ENCODE assay signal across 8 cellular contexts in the genomic region with DNA sequence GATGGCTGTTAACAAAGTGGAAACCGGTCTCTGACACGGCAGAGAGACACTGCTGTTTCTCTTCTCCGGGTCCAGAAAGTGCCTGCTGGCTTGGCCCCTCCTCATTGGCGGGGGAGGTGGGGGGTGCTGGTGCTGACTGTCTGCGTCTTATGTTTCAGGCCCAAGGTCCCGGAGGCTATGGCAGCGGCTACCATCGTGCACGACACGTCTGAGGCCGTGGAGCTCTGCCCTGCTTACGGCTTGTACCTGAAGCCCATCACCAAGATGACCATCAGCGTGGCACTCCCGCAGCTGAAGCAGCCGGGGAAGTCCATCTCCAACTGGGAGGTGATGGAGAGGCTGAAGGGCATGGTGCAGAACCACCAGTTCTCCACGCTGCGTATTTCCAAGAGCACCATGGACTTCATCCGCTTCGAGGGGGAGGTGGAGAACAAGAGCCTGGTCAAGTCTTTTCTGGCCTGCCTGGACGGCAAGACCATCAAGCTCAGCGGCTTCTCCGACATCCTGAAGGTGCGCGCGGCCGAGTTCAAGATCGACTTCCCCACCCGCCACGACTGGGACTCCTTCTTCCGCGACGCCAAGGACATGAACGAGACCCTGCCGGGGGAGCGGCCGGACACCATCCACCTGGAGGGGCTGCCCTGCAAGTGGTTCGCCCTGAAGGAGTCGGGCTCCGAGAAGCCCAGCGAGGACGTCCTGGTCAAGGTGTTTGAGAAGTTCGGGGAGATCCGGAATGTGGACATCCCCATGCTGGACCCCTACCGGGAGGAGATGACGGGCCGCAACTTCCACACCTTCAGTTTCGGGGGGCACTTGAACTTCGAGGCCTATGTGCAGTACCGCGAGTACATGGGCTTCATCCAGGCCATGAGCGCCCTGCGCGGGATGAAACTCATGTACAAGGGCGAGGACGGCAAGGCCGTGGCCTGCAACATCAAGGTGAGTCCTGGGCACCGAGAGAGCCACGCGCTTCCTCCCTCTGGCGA. TPM values are rescaled to one million over a fixed set of nuclear protein-coding genes. Genes with fewer than 3 reads are reported as not detected.
A peak's percentile ranks its signal among the peaks of the same experiment; 100 is the strongest.
DNase-seq lines count a peak whose midpoint lies in the region; TF ChIP-seq lines count a peak whose summit lies in the region.

No MANE protein-coding gene starts in this region.

- H3K4me1 Mint-ChIP-seq in activated naive CD4-positive, alpha-beta T cell treated with anti-CD3 and anti-CD28 coated beads, Interleukin-2, amount 10 ng/mL, durations not matched to agents 7 days and 5 days: peaks cover 36% of the 10 kb centered on the region

- H3K27ac Mint-ChIP-seq in activated naive CD4-positive, alpha-beta T cell treated with anti-CD3 and anti-CD28 coated beads, Interleukin-2, amount 10 ng/mL, durations not matched to agents 7 days and 5 days: peak overlapping the region; percentile 93

- H3K4me3 ChIP-seq in adrenal gland (peak overlapping the region in 2 of 4 donors; percentile 57 to 98), liver (ENCODE audit: low read depth in 1 of 3, low read length in 3 of 3) (peak overlapping the region; percentile 87 to 93 (median 93)), testis (peak overlapping the region; percentile 73 to 91)

- H3K36me3 Mint-ChIP-seq in activated naive CD4-positive, alpha-beta T cell treated with anti-CD3 and anti-CD28 coated beads, Interleukin-2, amount 10 ng/mL, durations not matched to agents 7 days and 5 days: peaks cover 51% of the 10 kb centered on the region

- no peaks in the 10 kb centered on the region for H3K9me3 ChIP-seq in adrenal gland (replicated peaks in 1 of 3)
- H3K9me3 ChIP-seq in liver (ENCODE audit: control insufficient read depth in 4 of 4, low read length in 3 of 4): no peaks in the 10 kb centered on the region
- no peaks in the 10 kb centered on the region for H3K9me3 ChIP-seq in testis

- WGBS in adrenal gland, 4 donors: 68 to 78% (median 69%) methylated on average over 38 to 60 of the region's 60 CpGs
- 86% methylated on average over 60 of the region's 60 CpGs for WGBS in liver
- WGBS in testis, 2 donors: 64 to 68% methylated on average over 19 to 60 of the region's 60 CpGs

- H3K9me3 Mint-ChIP-seq in activated naive CD4-positive, alpha-beta T cell treated with anti-CD3 and anti-CD28 coated beads, Interleukin-2, amount 10 ng/mL, durations not matched to agents 7 days and 5 days: peaks cover 3% of the 10 kb centered on the region

- intact Hi-C loops in adrenal gland (cut with DNase I): no loop called here
- intact Hi-C loops in testis (cut with DNase I; ENCODE audit: low total_unique reads): loop anchor here (10.0 kb wide), 1 partner anchor 139 kb away; a partner anchor contains a TSS

- TF ChIP-seq RAD21 in liver (IDR thresholded peaks at IDR 0.05): no peak

- peak overlapping the region in 4 of 5 donors; percentile 82 to 94 (median 82) for H3K27ac ChIP-seq in adrenal gland
- H3K27ac ChIP-seq in liver (ENCODE audit: low read depth in 1 of 2, low read length in 2 of 2): no peak overlapping the region
- H3K27ac ChIP-seq in testis: peak overlapping the region in 1 of 2 donors; percentile 90

- peak overlapping the region; percentile 16 to 67 for H3K9ac ChIP-seq in liver (ENCODE audit: low read depth in 1 of 2, low read length in 2 of 2)

- H3K4me1 ChIP-seq in adrenal gland (replicated peaks in 1 of 2) (peaks cover 14 to 31% of the 10 kb centered on the region in 2 donors), liver (ENCODE audit: control insufficient read depth in 4 of 4, insufficient read depth in 4 of 4, low read length in 3 of 4) (peaks cover 0 to 31% (median 15%) of the 10 kb centered on the region in 4 donors), testis (peaks cover 18% of the 10 kb centered on the region)

- peak overlapping the region; percentile 91 for H3K4me3 Mint-ChIP-seq in activated naive CD4-positive, alpha-beta T cell treated with anti-CD3 and anti-CD28 coated beads, Interleukin-2, amount 10 ng/mL, durations not matched to agents 7 days and 5 days

- CTCF ChIA-PET in activated naive CD4-positive, alpha-beta T cell treated with anti-CD3 and anti-CD28 coated beads, Interleukin-2, amount 10 ng/mL, durations not matched to agents 7 days and 5 days (lab: Charles Lee): no interaction called here

- TF ChIP-seq CTCF in adrenal gland (IDR thresholded peaks at IDR 0.05): no peak
- TF ChIP-seq CTCF in liver (IDR thresholded peaks at IDR 0.05; ENCODE audit: low read depth, low read length, missing input control): no peak
- TF ChIP-seq CTCF in testis (IDR thresholded peaks at IDR 0.05): no peak

- no peaks in the 10 kb centered on the region for H3K27me3 Mint-ChIP-seq in activated naive CD4-positive, alpha-beta T cell treated with anti-CD3 and anti-CD28 coated beads, Interleukin-2, amount 10 ng/mL, durations not matched to agents 7 days and 5 days

- TF ChIP-seq POLR2A in adrenal gland (IDR thresholded peaks at IDR 0.05) (peak in 1 of 2 donors; percentile 25), testis (IDR thresholded peaks at IDR 0.05) (no peak)

- no peaks in the 10 kb centered on the region for H3K27me3 ChIP-seq in adrenal gland
- no peaks in the 10 kb centered on the region for H3K27me3 ChIP-seq in liver (ENCODE audit: control insufficient read depth in 4 of 4, insufficient read depth in 4 of 4, low read length in 3 of 4)
- no peaks in the 10 kb centered on the region for H3K27me3 ChIP-seq in testis

- no peak for DNase-seq in activated naive CD4-positive, alpha-beta T cell treated with anti-CD3 and anti-CD28 coated beads, Interleukin-2, amount 10 ng/mL, durations not matched to agents 7 days and 5 days
- no peak for DNase-seq in activated naive CD4-positive, alpha-beta T cell treated with Interleukin-2 at 50 U/mL for 16 hours
- peak; percentile 50 to 77 (median 61) for DNase-seq in adrenal gland
- peak; percentile 54 for DNase-seq in testis
- no peak for DNase-seq in midbrain (lab: John Stamatoyannopoulos, UW)
- no peak for DNase-seq in kidney glomerular epithelial cell (lab: John Stamatoyannopoulos, UW)
- no peak for DNase-seq in medulla oblongata (ENCODE audit: extremely low spot score)

- H3K36me3 ChIP-seq in adrenal gland (replicated peaks in 1 of 2) (peaks cover 0 to 51% of the 10 kb centered on the region in 2 donors), liver (ENCODE audit: control insufficient read depth in 4 of 4, insufficient read depth in 3 of 4, low read depth in 1 of 4, low read length in 3 of 4) (peaks cover 18 to 46% (median 32%) of the 10 kb centered on the region in 4 donors), testis (ENCODE audit: low read depth, missing control alignments) (no peaks in the 10 kb centered on the region)

TF ChIP-seq in liver, 16 proteins besides CTCF, POLR2A, EP300 and RAD21 (continues in another document):
- no peak for TF ChIP-seq RXRA (IDR thresholded peaks at IDR 0.05)
- TF ChIP-seq FOXA1 (IDR thresholded peaks at IDR 0.05): no peak
- TF ChIP-seq, protein P1, sequence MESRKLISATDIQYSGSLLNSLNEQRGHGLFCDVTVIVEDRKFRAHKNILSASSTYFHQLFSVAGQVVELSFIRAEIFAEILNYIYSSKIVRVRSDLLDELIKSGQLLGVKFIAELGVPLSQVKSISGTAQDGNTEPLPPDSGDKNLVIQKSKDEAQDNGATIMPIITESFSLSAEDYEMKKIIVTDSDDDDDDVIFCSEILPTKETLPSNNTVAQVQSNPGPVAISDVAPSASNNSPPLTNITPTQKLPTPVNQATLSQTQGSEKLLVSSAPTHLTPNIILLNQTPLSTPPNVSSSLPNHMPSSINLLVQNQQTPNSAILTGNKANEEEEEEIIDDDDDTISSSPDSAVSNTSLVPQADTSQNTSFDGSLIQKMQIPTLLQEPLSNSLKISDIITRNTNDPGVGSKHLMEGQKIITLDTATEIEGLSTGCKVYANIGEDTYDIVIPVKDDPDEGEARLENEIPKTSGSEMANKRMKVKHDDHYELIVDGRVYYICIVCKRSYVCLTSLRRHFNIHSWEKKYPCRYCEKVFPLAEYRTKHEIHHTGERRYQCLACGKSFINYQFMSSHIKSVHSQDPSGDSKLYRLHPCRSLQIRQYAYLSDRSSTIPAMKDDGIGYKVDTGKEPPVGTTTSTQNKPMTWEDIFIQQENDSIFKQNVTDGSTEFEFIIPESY (IDR thresholded peaks at IDR 0.05): no peak
- no peak for TF ChIP-seq GABPA (IDR thresholded peaks at IDR 0.05 in 1 of 2, conservative IDR thresholded peaks at IDR 0.05 in 1 of 2)
- TF ChIP-seq HNF4G (IDR thresholded peaks at IDR 0.05): no peak
- TF ChIP-seq EGR1 (IDR thresholded peaks at IDR 0.05; ENCODE audit: low read depth in 2 of 2): no peak
- no peak for TF ChIP-seq JUND (IDR thresholded peaks at IDR 0.05)
- TF ChIP-seq, protein P2, sequence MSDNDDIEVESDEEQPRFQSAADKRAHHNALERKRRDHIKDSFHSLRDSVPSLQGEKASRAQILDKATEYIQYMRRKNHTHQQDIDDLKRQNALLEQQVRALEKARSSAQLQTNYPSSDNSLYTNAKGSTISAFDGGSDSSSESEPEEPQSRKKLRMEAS (IDR thresholded peaks at IDR 0.05): no peak

RNA-seq across cellular contexts. Expression of a gene that starts 2.2 kb away (rescaled TPM):
- total RNA-seq in adrenal gland (10 to 100 TPM; 26.4 to 53.3 (median 37.6) TPM), liver (10 to 100 TPM; 16.2 to 49.1 TPM), testis (100 to 1,000 TPM; 108 to 113 TPM)
- polyA plus RNA-seq in adrenal gland (100 to 1,000 TPM in 1 of 3 donors, 10 to 100 TPM in 2; 17.7 to 112 (median 84.0) TPM), liver (10 to 100 TPM in 1 of 2 donors, 1 to 10 TPM in 1; 5.2 to 22.2 TPM), testis (ENCODE audit: insufficient read depth, low read depth, low replicate concordance) (39.7 TPM)

RNA-seq across cellular contexts. Expression of a gene that starts 21.3 kb away (rescaled TPM):
- total RNA-seq in adrenal gland: under 1 TPM in 3 of 8 donors, not detected in 5; 0.18 to 0.84 (median 0.43) TPM
- polyA plus RNA-seq in adrenal gland: 1 to 10 TPM in 1 of 3 donors, under 1 TPM in 2; 0.40 to 3.5 (median 0.74) TPM
- not detected for total RNA-seq in liver
- under 1 TPM in 1 of 2 donors, not detected in 1; 0.26 TPM for polyA plus RNA-seq in liver
- total RNA-seq in testis: under 1 TPM; 0.37 to 0.55 TPM
- polyA plus RNA-seq in testis (ENCODE audit: insufficient read depth, low read depth, low replicate concordance): not detected

RNA-seq across cellular contexts. Expression of a gene that starts 56.6 kb away (rescaled TPM):
- total RNA-seq in adrenal gland (10 to 100 TPM in 3 of 8 donors, 1 to 10 TPM in 5; 2.0 to 12.0 (median 7.1) TPM), liver (1 to 10 TPM in 1 of 2 donors, under 1 TPM in 1; 0.59 to 4.4 TPM), testis (under 1 TPM; 0.24 to 0.50 TPM)
- polyA plus RNA-seq in adrenal gland (10 to 100 TPM in 1 of 3 donors, 1 to 10 TPM in 2; 1.9 to 13.4 (median 4.0) TPM), liver (under 1 TPM; 0.24 to 0.59 TPM), testis (ENCODE audit: insufficient read depth, low read depth, low replicate concordance) (1.1 TPM)

Comparison
In these comparisons a context has a peak if more than half of its experiments do, and no peak if none do; other contexts are left out.
1. DNase-seq: peak in adrenal gland (7 of 7) and testis (single experiment); none in activated naive CD4-positive, alpha-beta T cell treated with anti-CD3 and anti-CD28 coated beads, Interleukin-2, amount 10 ng/mL, durations not matched to agents 7 days and 5 days (single experiment), activated naive CD4-positive, alpha-beta T cell treated with Interleukin-2 at 50 U/mL for 16 hours (single experiment), midbrain (single experiment), kidney glomerular epithelial cell (single experiment) and medulla oblongata (single experiment).
2. H3K27ac ChIP-seq: peak in adrenal gland (4 of 5); none in liver (0 of 2).